ENCODE assay signal across 24 cellular contexts in the genomic region with DNA sequence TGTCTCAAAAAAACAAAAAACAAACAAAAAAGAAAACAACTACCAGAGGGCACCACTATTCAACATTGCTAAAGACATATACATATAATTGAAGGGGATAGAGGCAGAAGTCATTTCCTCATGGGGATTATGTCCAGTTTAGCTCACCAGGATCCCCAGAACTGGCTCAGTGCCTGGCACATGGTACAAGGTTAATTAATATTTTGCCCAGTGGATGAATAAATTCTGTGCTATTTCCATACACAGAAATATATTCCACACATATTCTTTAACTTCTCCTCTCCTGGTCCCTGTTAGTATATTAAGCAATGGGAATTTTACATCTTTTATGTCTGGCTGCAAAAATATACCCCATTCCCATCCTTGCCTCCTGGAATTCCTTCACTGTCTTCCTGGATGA.
"Had no signal": no experiment of that assay in that cellular context is flagged by ENCODE, and none has a peak within 500 bp of the region (broad histone marks: within the 10 kb centered on the region; RNA-seq: fewer than 3 reads in every experiment).

No MANE protein-coding gene starts in this region.

- H3K9me3 ChIP-seq: adrenal gland had no signal

- H3K27me3 ChIP-seq: adrenal gland had no signal

- H3K4me3 ChIP-seq: adrenal gland had no signal

- H3K27ac Mint-ChIP-seq: activated CD4-positive, alpha-beta memory T cell treated with anti-CD3 and anti-CD28 coated beads, Interleukin-2, amount 10 ng/mL, durations not matched to agents 7 days and 5 days; activated naive CD4-positive, alpha-beta T cell treated with anti-CD3 and anti-CD28 coated beads, Interleukin-2, amount 10 ng/mL, durations not matched to agents 7 days and 5 days; activated naive CD8-positive, alpha-beta T cell treated with anti-CD3 and anti-CD28 coated beads, Interleukin-2, amount 10 ng/mL, durations not matched to agents 7 days and 5 days; activated T-helper 17 cell treated with anti-CD3 and anti-CD28 coated beads, Interleukin-2, amount 50 U/mL, for 72 hours; T-helper 1 cell treated with Interleukin-12 subunit alpha and Interleukin-12 subunit beta and Interleukin-4 antibody, amounts not matched to agents 30 μg/mL and 1 μg/mL, for 36 hours had no signal

- H3K9me3 Mint-ChIP-seq: activated CD4-positive, alpha-beta memory T cell treated with anti-CD3 and anti-CD28 coated beads, Interleukin-2, amount 10 ng/mL, durations not matched to agents 7 days and 5 days; activated naive CD4-positive, alpha-beta T cell treated with anti-CD3 and anti-CD28 coated beads, Interleukin-2, amount 10 ng/mL, durations not matched to agents 7 days and 5 days; activated naive CD8-positive, alpha-beta T cell treated with anti-CD3 and anti-CD28 coated beads, Interleukin-2, amount 10 ng/mL, durations not matched to agents 7 days and 5 days; activated T-helper 17 cell treated with anti-CD3 and anti-CD28 coated beads, Interleukin-2, amount 50 U/mL, for 72 hours; T-helper 1 cell treated with Interleukin-12 subunit alpha and Interleukin-12 subunit beta and Interleukin-4 antibody, amounts not matched to agents 30 μg/mL and 1 μg/mL, for 36 hours had no signal

- DNase-seq: activated CD4-positive, alpha-beta memory T cell treated with anti-CD3 and anti-CD28 coated beads, Interleukin-2, amount 10 ng/mL, durations not matched to agents 7 days and 5 days; activated CD4-positive, alpha-beta T cell treated with anti-CD3 and anti-CD28 coated beads, Interleukin-2, amount 50 U/mL, for 1 hour; activated CD4-positive, CD25-positive, alpha-beta regulatory T cell; activated gamma-delta T cell; activated naive CD4-positive, alpha-beta T cell treated with anti-CD3 and anti-CD28 coated beads, Interleukin-2, amount 10 ng/mL, durations not matched to agents 7 days and 5 days; activated naive CD8-positive, alpha-beta T cell treated with anti-CD3 and anti-CD28 coated beads, Interleukin-2, amount 10 ng/mL, durations not matched to agents 7 days and 5 days; activated T-cell treated with anti-CD3 and anti-CD28 coated beads for 4 hours; activated T-cell treated with anti-CD3 and anti-CD28 coated beads, Interleukin-2, amount 50 U/mL, for 48 hours; anterior cingulate cortex; cerebellar nuclear complex; KG1; NCI-H1048; NCI-H146; NCI-H1930; NCI-H2171; NCI-H2227 treated with DMSO at 0.1 percent for 48 hours; NCI-H526 treated with DMSO at 0.1 percent for 48 hours; NCI-H82; SIG-M5; T1000 had no signal

- H3K4me3 Mint-ChIP-seq: activated CD4-positive, alpha-beta memory T cell treated with anti-CD3 and anti-CD28 coated beads, Interleukin-2, amount 10 ng/mL, durations not matched to agents 7 days and 5 days; activated naive CD4-positive, alpha-beta T cell treated with anti-CD3 and anti-CD28 coated beads, Interleukin-2, amount 10 ng/mL, durations not matched to agents 7 days and 5 days; activated naive CD8-positive, alpha-beta T cell treated with anti-CD3 and anti-CD28 coated beads, Interleukin-2, amount 10 ng/mL, durations not matched to agents 7 days and 5 days; activated T-helper 17 cell treated with anti-CD3 and anti-CD28 coated beads, Interleukin-2, amount 50 U/mL, for 72 hours; T-helper 1 cell treated with Interleukin-12 subunit alpha and Interleukin-12 subunit beta and Interleukin-4 antibody, amounts not matched to agents 30 μg/mL and 1 μg/mL, for 36 hours had no signal

- H3K27ac ChIP-seq: adrenal gland, VCaP had no signal

- H3K27me3 Mint-ChIP-seq: activated T-helper 17 cell treated with anti-CD3 and anti-CD28 coated beads, Interleukin-2, amount 50 U/mL, for 72 hours had no signal

- ATAC-seq: activated T-helper 17 cell treated with anti-CD3 and anti-CD28 coated beads, Interleukin-2, amount 50 U/mL, for 72 hours had no signal
